12 cellular contexts compared by ENCODE assay signal in genomic region chr4:152501846-152502536, GRCh38. TPM values are rescaled to one million over a fixed set of nuclear protein-coding genes. Genes with fewer than 3 reads are reported as not detected.
DNase-seq lines count a peak whose midpoint lies in the region; ATAC-seq and TF ChIP-seq lines count a peak whose summit lies in the region.
"Had no signal": no experiment of that assay in that cellular context is flagged by ENCODE, and none has a peak within 500 bp of the region (broad histone marks: within the 10 kb centered on the region; RNA-seq: fewer than 3 reads in every experiment).

No MANE protein-coding gene starts in this region.

- no peaks in the 10 kb centered on the region for H3K27me3 Mint-ChIP-seq in GM23338 (ENCODE audit: insufficient read depth, low read depth, poor library complexity)
- no peaks in the 10 kb centered on the region for H3K27me3 Mint-ChIP-seq in effector memory CD8-positive, alpha-beta T cell

- H3K4me2 ChIP-seq in GM23338 (no peak overlapping the region), MM.1S (ENCODE audit: low read depth, low read length) (peak overlapping the region; percentile 27)

- H3K27me3 ChIP-seq in GM23338 (ENCODE audit: insufficient read depth), result no peaks in the 10 kb centered on the region
- H3K27me3 ChIP-seq in MM.1S (replicated peaks; ENCODE audit: insufficient read depth, low read length), result no peaks in the 10 kb centered on the region
- H3K27me3 ChIP-seq in stomach, result no peaks in the 10 kb centered on the region

- no peak for TF ChIP-seq POLR2A in stomach (IDR thresholded peaks at IDR 0.05)

- TF ChIP-seq CTCF in GM23338 (conservative IDR thresholded peaks at IDR 0.05; ENCODE audit: low read depth in 2 of 2) (no peak), MM.1S (IDR thresholded peaks at IDR 0.05; ENCODE audit: low read length) (no peak), stomach (IDR thresholded peaks at IDR 0.05) (no peak)

- no peaks in the 10 kb centered on the region for H3K36me3 Mint-ChIP-seq in GM23338 (ENCODE audit: low read depth)
- peaks cover 13% of the 10 kb centered on the region for H3K36me3 Mint-ChIP-seq in effector memory CD8-positive, alpha-beta T cell (ENCODE audit: insufficient read depth)

- no peak overlapping the region for H3K4me3 ChIP-seq in GM23338
- H3K4me3 ChIP-seq in MM.1S (ENCODE audit: low read length), result no peak overlapping the region
- no peak overlapping the region for H3K4me3 ChIP-seq in stomach
- H3K4me3 ChIP-seq: prostate gland had no signal

- H3K9me3 ChIP-seq in MM.1S (replicated peaks; ENCODE audit: insufficient read depth, low read length) (no peaks in the 10 kb centered on the region), stomach (no peaks in the 10 kb centered on the region)
- H3K9me3 ChIP-seq: prostate gland had no signal

- DNase-seq in GM23338 (ENCODE audit: low spot score) (no peak), MM.1S (no peak), kidney glomerular epithelial cell (lab: John Stamatoyannopoulos, UW) (peak; percentile 22), stomach (no peak), 8988T (no peak), NOMO-1 treated with dmso at 0.1 percent for 144 hours (lab: John Stamatoyannopoulos, UW; ENCODE audit: unreplicated experiment) (no peak)
- no peak for DNase-seq in effector memory CD8-positive, alpha-beta T cell
- DNase-seq: NCI-H2081, RPMI8226, trophoblast cell had no signal

- H3K9ac ChIP-seq in MM.1S (ENCODE audit: low read length), result no peak overlapping the region

- H3F3A ChIP-seq in GM23338 (replicated peaks; ENCODE audit: low read depth) (no peaks in the 10 kb centered on the region), MM.1S (ENCODE audit: insufficient read depth, low read length) (no peaks in the 10 kb centered on the region)

- peak; percentile 58 for ATAC-seq in GM18511 (IDR thresholded peaks at IDR 0.05; ENCODE audit: unreplicated experiment)
- no peak for ATAC-seq in GM23338
- no peak for ATAC-seq in effector memory CD8-positive, alpha-beta T cell (replicated peaks)

- WGBS in stomach, 5 donors, result 89 to 93% (median 92%) methylated on average over 3 of the region's 3 CpGs

- H3K36me3 ChIP-seq in GM23338 (ENCODE audit: insufficient read depth) (no peaks in the 10 kb centered on the region), MM.1S (replicated peaks; ENCODE audit: insufficient read depth, low read length) (no peaks in the 10 kb centered on the region), stomach (peaks cover 0 to 1% (median 0%) of the 10 kb centered on the region in 4 donors)
- H3K36me3 ChIP-seq: prostate gland had no signal

- no peak overlapping the region for H3K27ac ChIP-seq in GM23338 (ENCODE audit: low read depth)
- H3K27ac ChIP-seq in MM.1S (ENCODE audit: low read length), result peak overlapping the region; percentile 27; the same call in 1 of the 2 replicates
- no peak overlapping the region for H3K27ac ChIP-seq in stomach
- H3K27ac ChIP-seq: prostate gland had no signal

- peak overlapping the region; percentile 73; the same call in 1 of the 2 replicates for H3K27ac Mint-ChIP-seq in GM23338
- no peak overlapping the region for H3K27ac Mint-ChIP-seq in effector memory CD8-positive, alpha-beta T cell

- H2AFZ ChIP-seq in GM23338 (no peak overlapping the region), MM.1S (ENCODE audit: low read length) (no peak overlapping the region)

- peaks cover 34% of the 10 kb centered on the region for H3K4me1 Mint-ChIP-seq in GM23338
- H3K4me1 Mint-ChIP-seq in effector memory CD8-positive, alpha-beta T cell (ENCODE audit: low read depth in 2 of 2), result peaks cover 20 to 36% of the 10 kb centered on the region in 2 donors

- TF ChIP-seq EP300 in stomach (IDR thresholded peaks at IDR 0.05), result no peak

- peaks cover 68% of the 10 kb centered on the region for H3K79me2 ChIP-seq in GM23338 (replicated peaks; ENCODE audit: insufficient read depth)
- peaks cover 94% of the 10 kb centered on the region for H3K79me2 ChIP-seq in MM.1S (ENCODE audit: low read length)

- H3K4me1 ChIP-seq in GM23338 (ENCODE audit: insufficient read depth) (peaks cover 17% of the 10 kb centered on the region; the same call in 1 of the 2 replicates), MM.1S (ENCODE audit: low read length) (peaks cover 14% of the 10 kb centered on the region), stomach (peaks cover 0 to 33% (median 13%) of the 10 kb centered on the region in 4 donors)
- H3K4me1 ChIP-seq: prostate gland had no signal

- H4K20me1 ChIP-seq in GM23338 (replicated peaks; ENCODE audit: insufficient read depth), result no peaks in the 10 kb centered on the region; the same call in 1 of the 2 replicates
- H4K20me1 ChIP-seq in MM.1S (ENCODE audit: insufficient read depth, low read length), result peaks cover 6% of the 10 kb centered on the region; the same call in 1 of the 2 replicates

- H3K4me3 Mint-ChIP-seq in GM23338, result no peak overlapping the region; the same call in 2 of the 3 replicates
- H3K4me3 Mint-ChIP-seq in effector memory CD8-positive, alpha-beta T cell, result no peak overlapping the region

- intact Hi-C loops in stomach (cut with DNase I; ENCODE audit: low total_unique reads), result no loop called here

- H3K9me2 ChIP-seq in GM23338 (ENCODE audit: insufficient read depth), result no peaks in the 10 kb centered on the region
- no peaks in the 10 kb centered on the region for H3K9me2 ChIP-seq in MM.1S (replicated peaks; ENCODE audit: insufficient read depth, low read length)

- no peaks in the 10 kb centered on the region for H3K9me3 Mint-ChIP-seq in GM23338
- no peaks in the 10 kb centered on the region for H3K9me3 Mint-ChIP-seq in effector memory CD8-positive, alpha-beta T cell

TF ChIP-seq in GM23338, 12 proteins besides CTCF, POLR2A, EP300 and RAD21 (continues in another document):
- no peak for TF ChIP-seq STAT1 (IDR thresholded peaks at IDR 0.05; ENCODE audit: unreplicated experiment)
- no peak for TF ChIP-seq REST (IDR thresholded peaks at IDR 0.05; ENCODE audit: unreplicated experiment)
- no peak for TF ChIP-seq EZH2phosphoT487 (IDR thresholded peaks at IDR 0.05; ENCODE audit: unreplicated experiment)
- no peak for TF ChIP-seq JUNB (IDR thresholded peaks at IDR 0.05; ENCODE audit: unreplicated experiment)
- TF ChIP-seq ZNF331 (CRISPR knock-in tag; IDR thresholded peaks at IDR 0.05; ENCODE audit: low read depth), result no peak
- TF ChIP-seq ZNF114 (CRISPR knock-in tag; IDR thresholded peaks at IDR 0.05), result no peak
- TF ChIP-seq POLR2AphosphoS5 (IDR thresholded peaks at IDR 0.05; ENCODE audit: low read depth), result no peak
- no peak for TF ChIP-seq EZH2 (IDR thresholded peaks at IDR 0.05; ENCODE audit: low read depth, unreplicated experiment)
- no peak for TF ChIP-seq NANOG (IDR thresholded peaks at IDR 0.05; ENCODE audit: borderline replicate concordance)
- no peak for TF ChIP-seq ETS1 (IDR thresholded peaks at IDR 0.05)
- no peak for TF ChIP-seq CREB1 (CRISPR knock-in tag; IDR thresholded peaks at IDR 0.05; ENCODE audit: low read depth)

RNA-seq across cellular contexts. Expression of gene FBXW7, which starts 33.9 kb away (rescaled TPM):
- total RNA-seq in GM23338 (2014; rRNA removed; shearing (Covaris generic)), result 33.3 and 34.7 TPM in 2 replicates
- 22.0 and 25.8 TPM in 2 replicates for polyA plus RNA-seq in GM23338 (2016; fragmentation: Nextera tagmentation; extraction: Ambion mirVana)
- 100 to 1,000 TPM in 2 of 5 donors, 10 to 100 TPM in 3; 15.1 to 119 (median 64.8) TPM for total RNA-seq in stomach
- polyA plus RNA-seq in stomach, result 10 to 100 TPM in 1 of 3 donors, 1 to 10 TPM in 2; 8.7 to 27.5 (median 9.0) TPM
